ENCODE assay signal across 8 cellular contexts in the genomic region with DNA sequence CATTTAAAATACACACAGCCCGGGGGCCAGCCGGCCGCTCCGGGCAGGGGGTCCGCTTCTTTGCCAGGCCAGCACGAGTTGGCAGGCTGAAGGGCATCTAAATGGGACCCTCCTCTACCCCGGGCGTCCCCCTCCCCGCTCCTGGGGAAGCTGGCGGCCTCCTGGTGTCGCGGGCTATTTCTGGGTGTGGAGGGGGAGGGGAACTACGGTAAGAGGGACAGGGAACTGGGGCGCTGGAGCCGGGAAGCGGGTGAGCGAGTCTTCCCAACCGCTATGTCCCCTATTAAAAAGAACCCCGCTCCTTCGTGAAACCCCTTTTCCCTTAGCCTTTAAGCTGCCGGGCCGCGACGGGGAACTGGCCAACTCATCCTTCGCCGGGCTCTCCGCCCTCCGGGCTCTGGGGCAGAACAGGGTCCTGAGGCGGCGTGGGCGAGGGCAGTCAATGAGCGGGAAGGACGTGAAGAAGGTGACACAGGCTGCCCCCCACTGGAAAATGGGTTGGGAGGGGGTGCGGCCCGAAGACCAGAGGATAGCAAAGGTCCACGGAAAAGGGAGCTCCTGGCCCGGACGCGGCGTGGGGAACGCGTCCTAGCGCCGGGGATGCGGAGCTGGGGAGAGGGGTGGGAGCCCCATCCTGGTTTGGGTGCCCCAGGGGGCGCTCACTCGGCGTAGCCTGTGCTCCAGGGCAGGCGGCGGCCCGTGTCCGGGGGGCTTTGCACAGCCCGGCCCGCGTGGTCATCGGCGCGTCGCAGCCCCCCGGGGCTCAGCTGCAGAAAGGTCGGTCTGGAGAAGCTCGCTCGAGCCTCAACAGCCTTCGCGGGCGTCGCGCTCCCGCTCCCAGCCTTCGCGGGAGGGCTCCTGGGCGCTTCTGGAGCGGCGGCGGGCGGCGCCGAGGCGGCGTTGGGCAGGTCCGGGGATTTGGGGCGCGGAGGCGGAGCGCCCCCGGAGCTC. TPM values are rescaled to one million over a fixed set of nuclear protein-coding genes. Genes with fewer than 3 reads are reported as not detected.
DNase-seq lines count a peak whose midpoint lies in the region; ATAC-seq and TF ChIP-seq lines count a peak whose summit lies in the region.

No MANE protein-coding gene starts in this region.

- TF ChIP-seq POLR2A in body of pancreas (IDR thresholded peaks at IDR 0.05): no peak

- H3K27me3 ChIP-seq in A673 (replicated peaks; ENCODE audit: insufficient read depth, low read depth, low read length, poor library complexity) (peaks cover 40% of the 10 kb centered on the region), body of pancreas (no peaks in the 10 kb centered on the region), subcutaneous abdominal adipose tissue (ENCODE audit: control insufficient read depth in 5 of 5, insufficient read depth in 4 of 5, low read length in 5 of 5) (peaks cover 0 to 5% (median 0%) of the 10 kb centered on the region in 5 donors)

- peak overlapping the region; percentile 52 for H3K4me3 ChIP-seq in A673 (ENCODE audit: low read depth, low read length, poor library complexity, severe bottlenecking)
- H3K4me3 ChIP-seq in LNCaP clone FGC (ENCODE audit: low read depth, low read length): peak overlapping the region; percentile 60
- H3K4me3 ChIP-seq in body of pancreas: peak overlapping the region; percentile 25 to 63
- H3K4me3 ChIP-seq in subcutaneous abdominal adipose tissue (ENCODE audit: low read depth in 1 of 5, low read length in 5 of 5): peak overlapping the region; percentile 31 to 77 (median 65)

- intact Hi-C loops in A673 (cut with micrococcal nuclease; ENCODE audit: unreplicated experiment) (loop anchor here (2.0 to 5.0 kb wide), 2 partner anchors 324 to 963 kb away; no protein-coding TSS in a partner anchor), body of pancreas (cut with DNase I) (loop anchor here (10.0 kb wide), 1 partner anchor 330 kb away; no protein-coding TSS in a partner anchor)

- CTCF ChIA-PET in A673 (lab: Charles Lee): interaction anchor here (0.7 to 2.5 kb wide), 7 partner anchors 10 to 384 kb away, joined by 3 to 14 read pairs (median 5); partner anchors contain the start of gene LRIG2

- H3K27ac ChIP-seq in A673 (ENCODE audit: low read depth, low read length, poor library complexity, severe bottlenecking) (no peak overlapping the region), body of pancreas (peak overlapping the region in 2 of 4 donors; percentile 71 to 73), subcutaneous abdominal adipose tissue (ENCODE audit: low read depth, low read length) (no peak overlapping the region)

- H3K36me3 ChIP-seq in A673 (ENCODE audit: insufficient read depth, low read length, poor library complexity, severe bottlenecking) (no peaks in the 10 kb centered on the region), body of pancreas (replicated peaks in 1 of 2; ENCODE audit: insufficient read depth in 1 of 2, low read depth in 2 of 2) (no peaks in the 10 kb centered on the region), subcutaneous abdominal adipose tissue (ENCODE audit: control insufficient read depth in 5 of 5, insufficient read depth in 5 of 5, low read length in 5 of 5) (no peaks in the 10 kb centered on the region)

- WGBS in body of pancreas, 2 donors: 2% methylated on average over 32 to 83 of the region's 86 CpGs

- H3K4me1 ChIP-seq in A673 (ENCODE audit: insufficient read depth, low read length, poor library complexity, severe bottlenecking) (peaks cover 19% of the 10 kb centered on the region), body of pancreas (peaks cover 32% of the 10 kb centered on the region), subcutaneous abdominal adipose tissue (ENCODE audit: control insufficient read depth in 5 of 5, insufficient read depth in 5 of 5, low read length in 5 of 5) (peaks cover 4 to 36% (median 30%) of the 10 kb centered on the region in 5 donors)

- DNase-seq in A673 (ENCODE audit: low spot score): no peak
- no peak for DNase-seq in LNCaP clone FGC (ENCODE audit: low read depth)
- peak in 2 of 4 donors; percentile 28 to 47 for DNase-seq in body of pancreas
- peak; percentile 46 for DNase-seq in left kidney (ENCODE audit: low read depth, low spot score)
- DNase-seq in NCI-H2227 treated with DMSO at 0.1 percent for 48 hours (lab: John Stamatoyannopoulos, UW): no peak

- no TSS peak for BruUV-seq in A673 (replicated peaks; lab: Mats Ljungman, UMichigan)

- no peaks in the 10 kb centered on the region for H3K9me3 ChIP-seq in A673 (ENCODE audit: low read depth, low read length, poor library complexity, severe bottlenecking)
- no peaks in the 10 kb centered on the region for H3K9me3 ChIP-seq in body of pancreas
- no peaks in the 10 kb centered on the region for H3K9me3 ChIP-seq in subcutaneous abdominal adipose tissue (ENCODE audit: control insufficient read depth in 5 of 5, low read length in 5 of 5)

- peak; percentile 3 for ATAC-seq in GM18907 (IDR thresholded peaks at IDR 0.05; ENCODE audit: unreplicated experiment)
- no peak for ATAC-seq in body of pancreas
- no peak for ATAC-seq in HG03025 (IDR thresholded peaks at IDR 0.05; ENCODE audit: low FRiP score, unreplicated experiment)

- POLR2A ChIA-PET in A673 (lab: Charles Lee; ENCODE audit: low non-redundant PET): no interaction called here

- peak; percentile 24; the same call in 1 of the 2 replicates for TF ChIP-seq CTCF in A673 (conservative IDR thresholded peaks at IDR 0.05; ENCODE audit: low read depth, low read length)
- peak; percentile 4; the same call in 1 of the 2 replicates for TF ChIP-seq CTCF in LNCaP clone FGC (IDR thresholded peaks at IDR 0.05; ENCODE audit: control insufficient read depth, extremely low read depth, insufficient read depth)
- peak in 1 of 7 experiments; percentile 10 for TF ChIP-seq CTCF in body of pancreas (IDR thresholded peaks at IDR 0.05)

- peak overlapping the region in 4 of 5 donors; percentile 19 to 43 (median 24) for H3K9ac ChIP-seq in subcutaneous abdominal adipose tissue (ENCODE audit: low read length in 5 of 5)

RNA-seq across cellular contexts. Expression of gene PPM1J, which starts 0.5 kb away (rescaled TPM):
- total RNA-seq in A673 (2021) (0.28 and 0.52 TPM in 2 replicates), body of pancreas (1 to 10 TPM in 1 of 2 donors, under 1 TPM in 1; 0.66 to 2.3 TPM)

RNA-seq across cellular contexts. Expression of gene RHOC, which starts 7.7 kb away (rescaled TPM):
- total RNA-seq in A673 (2021): 54.3 and 62.5 TPM in 2 replicates
- total RNA-seq in body of pancreas: 100 to 1,000 TPM in 1 of 2 donors, 10 to 100 TPM in 1; 75.5 to 136 TPM

RNA-seq across cellular contexts. Expression of gene MOV10, which starts 40.1 kb away (rescaled TPM):
- total RNA-seq in A673 (2021) (87.1 and 114 TPM in 2 replicates), body of pancreas (10 to 100 TPM; 26.2 to 29.3 TPM)
